In genomic region chr2:233416199-233416598, GRCh38 we compare ENCODE assay signal across 16 cellular contexts.
DNase-seq lines count a peak whose midpoint lies in the region; ATAC-seq and TF ChIP-seq lines count a peak whose summit lies in the region.
"Had no signal": no experiment of that assay in that cellular context is flagged by ENCODE, and none has a peak within 500 bp of the region (broad histone marks: within the 10 kb centered on the region; RNA-seq: fewer than 3 reads in every experiment).

No MANE protein-coding gene starts in this region.

- CTCF ChIA-PET in activated CD8-positive, alpha-beta T cell treated with anti-CD3 and anti-CD28 coated beads for 36 hours (lab: Charles Lee) = interaction anchor here (0.9 to 15.4 kb wide), 5 partner anchors 9 to 32 kb away, joined by 4 to 183 read pairs (median 6); no protein-coding TSS in a partner anchor

- no peak for DNase-seq in stimulated activated naive CD8-positive, alpha-beta T cell treated with anti-CD3 and anti-CD28 coated beads, Interleukin-15, Interleukin-2, amounts not matched to agents 100 U/mL and 50 U/mL, for 24 hours
- no peak for DNase-seq in activated CD8-positive, alpha-beta T cell treated with anti-CD3 and anti-CD28 coated beads for 36 hours
- DNase-seq in NCI-H2227 treated with DMSO at 0.1 percent for 48 hours (lab: John Stamatoyannopoulos, UW) (no peak), kidney tubule cell (ENCODE audit: low spot score) (no peak), dorsolateral prefrontal cortex (no peak)
- DNase-seq: brain microvascular endothelial cell; effector memory CD4-positive, alpha-beta T cell; foreskin fibroblast; mammary epithelial cell; NCI-H1417 treated with DMSO at 0.1 percent for 48 hours; NCI-H510A had no signal

- H3K27ac ChIP-seq in muscle layer of duodenum (ENCODE audit: low read length) (peak overlapping the region; percentile 21), dorsolateral prefrontal cortex (peak overlapping the region in 1 of 59 donors; percentile 19)
- H3K27ac ChIP-seq: brain microvascular endothelial cell, C4-2B, KMS-11 had no signal

- H3K36me3 ChIP-seq in muscle layer of duodenum (ENCODE audit: control insufficient read depth in 1 of 2, insufficient read depth in 2 of 2, low read length in 2 of 2) = no peaks in the 10 kb centered on the region
- H3K36me3 ChIP-seq: brain microvascular endothelial cell had no signal

- peak overlapping the region; percentile 21 for H3K4me3 Mint-ChIP-seq in stimulated activated naive CD8-positive, alpha-beta T cell treated with anti-CD3 and anti-CD28 coated beads, Interleukin-15, Interleukin-2, amounts not matched to agents 100 ng/mL and 50 ng/mL, for 24 hours
- H3K4me3 Mint-ChIP-seq in activated CD8-positive, alpha-beta T cell treated with anti-CD3 and anti-CD28 coated beads for 36 hours = no peak overlapping the region

- H3K27ac Mint-ChIP-seq in stimulated activated naive CD8-positive, alpha-beta T cell treated with anti-CD3 and anti-CD28 coated beads, Interleukin-15, Interleukin-2, amounts not matched to agents 100 ng/mL and 50 ng/mL, for 24 hours = peak overlapping the region; percentile 59
- H3K27ac Mint-ChIP-seq in activated CD8-positive, alpha-beta T cell treated with anti-CD3 and anti-CD28 coated beads for 36 hours = peak overlapping the region; percentile 55

- H3K9me3 Mint-ChIP-seq in stimulated activated naive CD8-positive, alpha-beta T cell treated with anti-CD3 and anti-CD28 coated beads, Interleukin-15, Interleukin-2, amounts not matched to agents 100 ng/mL and 50 ng/mL, for 24 hours = peaks cover 9% of the 10 kb centered on the region
- H3K9me3 Mint-ChIP-seq in activated CD8-positive, alpha-beta T cell treated with anti-CD3 and anti-CD28 coated beads for 36 hours = peaks cover 14% of the 10 kb centered on the region

- H3K9me3 ChIP-seq in muscle layer of duodenum (ENCODE audit: control insufficient read depth in 1 of 2, low read length in 2 of 2) = peaks cover 0 to 7% of the 10 kb centered on the region in 2 donors

- H3K4me1 ChIP-seq in muscle layer of duodenum (ENCODE audit: control insufficient read depth in 1 of 2, insufficient read depth in 2 of 2, low read length in 2 of 2) = peaks cover 23 to 32% of the 10 kb centered on the region in 2 donors

- H3K27me3 Mint-ChIP-seq in stimulated activated naive CD8-positive, alpha-beta T cell treated with anti-CD3 and anti-CD28 coated beads, Interleukin-15, Interleukin-2, amounts not matched to agents 100 ng/mL and 50 ng/mL, for 24 hours = no peaks in the 10 kb centered on the region
- no peaks in the 10 kb centered on the region for H3K27me3 Mint-ChIP-seq in activated CD8-positive, alpha-beta T cell treated with anti-CD3 and anti-CD28 coated beads for 36 hours

- intact Hi-C loops in activated CD8-positive, alpha-beta T cell treated with anti-CD3 and anti-CD28 coated beads for 36 hours (cut with micrococcal nuclease) = no loop called here
- intact Hi-C loops in dorsolateral prefrontal cortex (cut with DNase I) = no loop called here

- ATAC-seq in stimulated activated naive CD8-positive, alpha-beta T cell treated with anti-CD3 and anti-CD28 coated beads, Interleukin-15, Interleukin-2, amounts not matched to agents 100 U/mL and 50 U/mL, for 24 hours = no peak
- ATAC-seq in activated CD8-positive, alpha-beta T cell treated with anti-CD3 and anti-CD28 coated beads for 36 hours = no peak
- ATAC-seq in HG03439 (IDR thresholded peaks at IDR 0.05; ENCODE audit: unreplicated experiment) = no peak

- POLR2A ChIA-PET in activated CD8-positive, alpha-beta T cell treated with anti-CD3 and anti-CD28 coated beads for 36 hours (lab: Charles Lee) = interaction anchor here (1.2 kb wide), 1 partner anchor 9 kb away, joined by 4 read pairs; no protein-coding TSS in a partner anchor

- H3K4me3 ChIP-seq in muscle layer of duodenum (ENCODE audit: low read depth in 1 of 2, low read length in 2 of 2) = no peak overlapping the region
- no peak overlapping the region for H3K4me3 ChIP-seq in dorsolateral prefrontal cortex

- H3K4me1 Mint-ChIP-seq in stimulated activated naive CD8-positive, alpha-beta T cell treated with anti-CD3 and anti-CD28 coated beads, Interleukin-15, Interleukin-2, amounts not matched to agents 100 ng/mL and 50 ng/mL, for 24 hours (ENCODE audit: low read depth) = peaks cover 97% of the 10 kb centered on the region
- H3K4me1 Mint-ChIP-seq in activated CD8-positive, alpha-beta T cell treated with anti-CD3 and anti-CD28 coated beads for 36 hours (ENCODE audit: low read depth) = peaks cover 88% of the 10 kb centered on the region

- H3K27me3 ChIP-seq in muscle layer of duodenum (ENCODE audit: low read depth, low read length) = no peaks in the 10 kb centered on the region
- H3K27me3 ChIP-seq in dorsolateral prefrontal cortex = no peaks in the 10 kb centered on the region
- H3K27me3 ChIP-seq: brain microvascular endothelial cell had no signal

- peaks cover 53% of the 10 kb centered on the region for H3K36me3 Mint-ChIP-seq in stimulated activated naive CD8-positive, alpha-beta T cell treated with anti-CD3 and anti-CD28 coated beads, Interleukin-15, Interleukin-2, amounts not matched to agents 100 ng/mL and 50 ng/mL, for 24 hours (ENCODE audit: low read depth)
- peaks cover 50% of the 10 kb centered on the region for H3K36me3 Mint-ChIP-seq in activated CD8-positive, alpha-beta T cell treated with anti-CD3 and anti-CD28 coated beads for 36 hours (ENCODE audit: low read depth)

- no peak for TF ChIP-seq CTCF in activated CD8-positive, alpha-beta T cell treated with anti-CD3 and anti-CD28 coated beads for 36 hours (IDR thresholded peaks at IDR 0.05)
- no peak for TF ChIP-seq CTCF in dorsolateral prefrontal cortex (IDR thresholded peaks at IDR 0.05 in 54 of 56, conservative IDR thresholded peaks at IDR 0.05 in 2 of 56; ENCODE audit: low read depth in 1 of 56, partially characterized antibody in 56 of 56)
